Comparison of ENCODE assay signal across 8 cellular contexts in the genomic region with DNA sequence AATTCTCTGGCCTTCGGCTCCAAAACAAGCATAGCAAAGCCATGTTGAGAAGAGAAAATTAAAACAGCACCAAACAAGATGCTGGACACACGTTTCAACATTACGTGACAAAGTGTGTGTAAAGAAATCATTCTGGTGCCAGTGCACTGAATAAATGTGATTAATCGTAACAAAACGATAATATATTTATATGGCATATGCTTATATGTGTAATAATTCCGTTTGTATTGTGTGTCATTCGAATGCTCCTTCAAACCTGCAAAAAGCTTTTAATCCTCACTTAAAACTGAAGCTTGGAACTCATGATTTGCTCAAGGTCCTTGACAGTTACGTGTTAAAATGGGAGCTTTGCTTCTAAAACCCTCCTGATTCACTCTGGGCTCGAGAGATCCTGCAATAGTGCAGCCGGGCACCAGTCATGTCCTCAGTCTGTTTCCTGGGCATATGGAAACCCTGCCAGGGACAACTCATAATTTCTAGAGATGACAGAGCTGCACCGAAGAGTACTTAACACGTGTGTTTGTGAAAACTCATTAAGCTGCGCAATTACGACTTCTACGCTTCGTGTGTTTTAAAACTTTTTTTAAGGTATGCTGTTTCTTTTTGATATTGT. TPM values are rescaled to one million over a fixed set of nuclear protein-coding genes. Genes with fewer than 3 reads are reported as not detected.
DNase-seq lines count a peak whose midpoint lies in the region; ATAC-seq, FAIRE-seq and TF ChIP-seq lines count a peak whose summit lies in the region.

No MANE protein-coding gene starts in this region.

- no peaks in the 10 kb centered on the region for H3F3A ChIP-seq in PC-3 (ENCODE audit: low read length, unreplicated experiment)

- H3K27me3 ChIP-seq in PC-3 (ENCODE audit: low read length) (no peaks in the 10 kb centered on the region), endothelial cell of umbilical vein (ENCODE audit: control insufficient read depth in 2 of 2, insufficient read depth in 2 of 2, low read length in 2 of 2) (no peaks in the 10 kb centered on the region), psoas muscle (ENCODE audit: insufficient read depth in 3 of 3, low read length in 2 of 3) (no peaks in the 10 kb centered on the region)

- CTCF ChIA-PET in PC-3 (lab: Charles Lee) = interaction anchor here (1.8 kb wide), 1 partner anchor 136 kb away, joined by 15 read pairs; no protein-coding TSS in a partner anchor
- CTCF ChIA-PET in endothelial cell of umbilical vein (lab: Charles Lee) = interaction anchor here (0.6 to 4.9 kb wide), 28 partner anchors 9 to 692 kb away, joined by 3 to 124 read pairs (median 4); partner anchors contain the start of genes AKAP8 and RAB8A

- DNase-seq in PC-3 (peak; percentile 43), endothelial cell of umbilical vein (ENCODE audit: low read depth, low spot score) (no peak), psoas muscle (peak in 1 of 2 donors; percentile 57)
- DNase-seq in central memory CD4-positive, alpha-beta T cell = no peak

- H3K9me3 ChIP-seq in ES-I3 (ENCODE audit: control insufficient read depth, insufficient read depth, low read length) = no peaks in the 10 kb centered on the region; the same call in 1 of the 2 replicates
- no peaks in the 10 kb centered on the region for H3K9me3 ChIP-seq in PC-3 (ENCODE audit: low read length)
- no peaks in the 10 kb centered on the region for H3K9me3 ChIP-seq in endothelial cell of umbilical vein (replicated peaks; ENCODE audit: control insufficient read depth, insufficient read depth, low read length)
- peaks cover 4% of the 10 kb centered on the region for H3K9me3 ChIP-seq in psoas muscle

- intact Hi-C loops in PC-3 (cut with micrococcal nuclease) = loop anchor here (1.0 to 10.0 kb wide), 3 partner anchors 40 to 155 kb away; partner anchors contain the start of gene AKAP8
- intact Hi-C loops in endothelial cell of umbilical vein (cut with micrococcal nuclease) = loop anchor here (1.0 to 5.0 kb wide), 9 partner anchors 13 to 312 kb away; partner anchors contain the start of genes AKAP8 and SYDE1
- intact Hi-C loops in psoas muscle (cut with DNase I) = loop anchor here in 1 of 2 donors (5.0 kb wide), 1 partner anchor 42 kb away; the partner anchor contains the start of gene AKAP8

- peak; percentile 43 for FAIRE-seq in endothelial cell of umbilical vein (lab: Jason Lieb, UNC)

- H3K27ac ChIP-seq in PC-3 (ENCODE audit: low read length) (0 out of 2 replicates have a peak overlapping the region, but pooled peaks have one; percentile 11), endothelial cell of umbilical vein (ENCODE audit: insufficient read depth, low read depth, low read length) (no peak overlapping the region), psoas muscle (peak overlapping the region; percentile 93)

- H2AFZ ChIP-seq in PC-3 (ENCODE audit: low read length) (peak overlapping the region; percentile 49; the same call in 1 of the 2 replicates), endothelial cell of umbilical vein (ENCODE audit: low read depth, low read length) (peak overlapping the region; percentile 15)

- peaks cover 10% of the 10 kb centered on the region for H3K36me3 ChIP-seq in ES-I3 (ENCODE audit: insufficient read depth, low read length)
- peaks cover 33% of the 10 kb centered on the region for H3K36me3 ChIP-seq in PC-3 (ENCODE audit: low read depth, low read length)
- peaks cover 5 to 19% of the 10 kb centered on the region in 2 experiments for H3K36me3 ChIP-seq in endothelial cell of umbilical vein (ENCODE audit: control insufficient read depth in 2 of 2, extremely low read depth in 1 of 2, insufficient read depth in 2 of 2, low read length in 2 of 2)
- H3K36me3 ChIP-seq in psoas muscle (ENCODE audit: insufficient read depth in 1 of 2, low read depth in 1 of 2) = peaks cover 0 to 33% of the 10 kb centered on the region in 2 donors

- H3K79me2 ChIP-seq in PC-3 (ENCODE audit: low read length) (peaks cover 42% of the 10 kb centered on the region), endothelial cell of umbilical vein (ENCODE audit: control insufficient read depth, insufficient read depth, low read length) (peaks cover 40% of the 10 kb centered on the region)

- peak overlapping the region; percentile 97 for H3K4me3 ChIP-seq in PC-3 (ENCODE audit: low read length)
- H3K4me3 ChIP-seq in endothelial cell of umbilical vein (replicated peaks in 1 of 3; ENCODE audit: insufficient read depth in 1 of 3, low read depth in 1 of 3, low read length in 3 of 3) = peak overlapping the region in 2 of 3 experiments; percentile 6 to 43
- peak overlapping the region; percentile 97 for H3K4me3 ChIP-seq in psoas muscle

- peaks cover 7% of the 10 kb centered on the region; the same call in 1 of the 2 replicates for H3K4me1 ChIP-seq in ES-I3 (ENCODE audit: insufficient read depth, low read length)
- H3K4me1 ChIP-seq in PC-3 (ENCODE audit: insufficient read depth, low read length) = peaks cover 23% of the 10 kb centered on the region
- peaks cover 14% of the 10 kb centered on the region for H3K4me1 ChIP-seq in endothelial cell of umbilical vein (ENCODE audit: control insufficient read depth, extremely low read depth, insufficient read depth, low read length)
- H3K4me1 ChIP-seq in psoas muscle = peaks cover 50% of the 10 kb centered on the region

- TF ChIP-seq CTCF in PC-3 (conservative IDR thresholded peaks at IDR 0.05; ENCODE audit: low read depth, low read length) (peak; percentile 16; the same call in 1 of the 2 replicates), endothelial cell of umbilical vein (IDR thresholded peaks at IDR 0.05; ENCODE audit: extremely low read depth in 1 of 2, insufficient read depth in 1 of 2, low read depth in 1 of 2, low read length in 2 of 2) (no peak), psoas muscle (IDR thresholded peaks at IDR 0.05) (no peak)

- H3K4me2 ChIP-seq in PC-3 (ENCODE audit: low read length) (peak overlapping the region; percentile 89), endothelial cell of umbilical vein (ENCODE audit: insufficient read depth, low read length) (peak overlapping the region; percentile 85)

- dilution Hi-C loops in endothelial cell of umbilical vein (cut with MboI; ENCODE audit: extremely low pct_ligation_motif_present, low sequenced_read_pairs) = no loop called here

- 18 to 23% (median 18%) methylated on average over 16 of the region's 16 CpGs for WGBS in psoas muscle, 3 donors

- no peaks in the 10 kb centered on the region for H3K9me1 ChIP-seq in endothelial cell of umbilical vein (replicated peaks; ENCODE audit: control insufficient read depth, extremely low read depth, insufficient read depth, low read length)

- H3K9me2 ChIP-seq in PC-3 (replicated peaks; ENCODE audit: low read length) = no peaks in the 10 kb centered on the region

- POLR2A ChIA-PET in PC-3 (lab: Charles Lee; ENCODE audit: unreplicated experiment) (interaction anchor here (0.6 to 1.5 kb wide), 6 partner anchors 9 to 281 kb away, joined by 3 to 23 read pairs (median 5); partner anchors contain the start of gene AKAP8), endothelial cell of umbilical vein (lab: Charles Lee) (interaction anchor here (0.5 to 2.5 kb wide), 11 partner anchors 10 to 252 kb away, joined by 3 to 13 read pairs (median 4); partner anchors contain the start of gene AKAP8)

- H4K20me1 ChIP-seq in PC-3 (ENCODE audit: low read length) = peaks cover 24% of the 10 kb centered on the region
- H4K20me1 ChIP-seq in endothelial cell of umbilical vein (replicated peaks; ENCODE audit: control insufficient read depth, extremely low read depth, insufficient read depth, low read length) = no peaks in the 10 kb centered on the region

- BruUV-seq in PC-3 (replicated peaks; lab: Mats Ljungman, UMichigan) = no TSS peak
- no TSS peak for BruUV-seq in endothelial cell of umbilical vein (replicated peaks; lab: Mats Ljungman, UMichigan)

- TF ChIP-seq POLR2A in endothelial cell of umbilical vein (IDR thresholded peaks at IDR 0.05; ENCODE audit: low read depth, low read length) = no peak

- H3K9ac ChIP-seq in ES-I3 (ENCODE audit: low read depth, low read length) (peak overlapping the region; percentile 24; the same call in 1 of the 2 replicates), PC-3 (ENCODE audit: low read length) (peak overlapping the region; percentile 33; the same call in 1 of the 2 replicates), endothelial cell of umbilical vein (replicated peaks; ENCODE audit: extremely low read depth, insufficient read depth, low read length) (peak overlapping the region; percentile 18)

- peak; percentile 21 for ATAC-seq in PC-3
- peak in 2 of 4 donors; percentile 48 to 62 for ATAC-seq in psoas muscle
- no peak for ATAC-seq in GM21526 (IDR thresholded peaks at IDR 0.05; ENCODE audit: low FRiP score, unreplicated experiment)
- no peak for ATAC-seq in HG03442 (IDR thresholded peaks at IDR 0.05; ENCODE audit: unreplicated experiment)
- no peak for ATAC-seq in HG02642 (IDR thresholded peaks at IDR 0.05; ENCODE audit: poor library complexity, unreplicated experiment)

RNA-seq across cellular contexts. Expression of gene AKAP8L, which starts 0.7 kb away (rescaled TPM):
- total RNA-seq in PC-3 (2014; rRNA removed) (97.9 and 137 TPM in 2 replicates), endothelial cell of umbilical vein (95.4 and 99.6 TPM in 2 replicates), psoas muscle (10 to 100 TPM; 37.3 to 66.2 (median 54.3) TPM)
- polyA plus RNA-seq in endothelial cell of umbilical vein (63.9 and 65.1 TPM in 2 replicates), psoas muscle (10 to 100 TPM; 34.6 to 72.9 (median 46.7) TPM)
- polyA plus RNA-seq in endothelial cell of umbilical vein (2011; cell fraction: cytosol; rRNA removed) = 22.1 and 25.7 TPM in 2 replicates
- polyA plus RNA-seq in endothelial cell of umbilical vein (2011; cell fraction: nucleus; rRNA removed) = 338 and 395 TPM in 2 replicates
- polyA plus RNA-seq in endothelial cell of umbilical vein (2012) = 54.2 and 64.3 TPM in 2 replicates
- polyA minus RNA-seq in endothelial cell of umbilical vein = 107 and 112 TPM in 2 replicates
- polyA minus RNA-seq in endothelial cell of umbilical vein (2011; cell fraction: cytosol; rRNA and poly(A)+ RNA removed) = 31.2 TPM
- 119 and 124 TPM in 2 replicates for polyA minus RNA-seq in endothelial cell of umbilical vein (2011; cell fraction: nucleus; rRNA and poly(A)+ RNA removed)

RNA-seq across cellular contexts. Expression of gene WIZ, which starts 30.2 kb away (rescaled TPM):
- total RNA-seq in PC-3 (2014; rRNA removed) (30.9 and 35.1 TPM in 2 replicates), endothelial cell of umbilical vein (47.2 and 50.8 TPM in 2 replicates), psoas muscle (10 to 100 TPM; 16.6 to 39.1 (median 25.8) TPM)
- polyA plus RNA-seq in endothelial cell of umbilical vein (21.0 and 25.7 TPM in 2 replicates), psoas muscle (10 to 100 TPM; 16.6 to 22.9 (median 20.7) TPM)
- polyA plus RNA-seq in endothelial cell of umbilical vein (2011; cell fraction: cytosol; rRNA removed) = 18.1 and 24.8 TPM in 2 replicates
- polyA plus RNA-seq in endothelial cell of umbilical vein (2011; cell fraction: nucleus; rRNA removed) = 33.8 and 36.8 TPM in 2 replicates
- polyA plus RNA-seq in endothelial cell of umbilical vein (2012) = 28.1 and 32.1 TPM in 2 replicates
- 8.5 and 10.2 TPM in 2 replicates for polyA minus RNA-seq in endothelial cell of umbilical vein
- 12.4 TPM for polyA minus RNA-seq in endothelial cell of umbilical vein (2011; cell fraction: cytosol; rRNA and poly(A)+ RNA removed)
- 12.1 and 23.6 TPM in 2 replicates for polyA minus RNA-seq in endothelial cell of umbilical vein (2011; cell fraction: nucleus; rRNA and poly(A)+ RNA removed)

RNA-seq across cellular contexts. Expression of gene AKAP8, which starts 39.9 kb away (rescaled TPM):
- total RNA-seq in PC-3 (2014; rRNA removed) (36.3 and 48.0 TPM in 2 replicates), endothelial cell of umbilical vein (42.6 and 44.1 TPM in 2 replicates), psoas muscle (10 to 100 TPM; 18.9 to 42.8 (median 27.8) TPM)
- polyA plus RNA-seq in endothelial cell of umbilical vein (16.4 and 18.3 TPM in 2 replicates), psoas muscle (10 to 100 TPM; 15.9 to 22.1 (median 18.2) TPM)
- polyA plus RNA-seq in endothelial cell of umbilical vein (2011; cell fraction: cytosol; rRNA removed) = 13.0 and 13.1 TPM in 2 replicates
- polyA plus RNA-seq in endothelial cell of umbilical vein (2011; cell fraction: nucleus; rRNA removed) = 45.0 and 45.9 TPM in 2 replicates
- 17.8 and 19.7 TPM in 2 replicates for polyA plus RNA-seq in endothelial cell of umbilical vein (2012)
- 10.4 and 12.7 TPM in 2 replicates for polyA minus RNA-seq in endothelial cell of umbilical vein
- 17.8 TPM for polyA minus RNA-seq in endothelial cell of umbilical vein (2011; cell fraction: cytosol; rRNA and poly(A)+ RNA removed)
- 15.2 and 16.5 TPM in 2 replicates for polyA minus RNA-seq in endothelial cell of umbilical vein (2011; cell fraction: nucleus; rRNA and poly(A)+ RNA removed)

RNA-seq across cellular contexts. Expression of gene RASAL3, which starts 44.8 kb away (rescaled TPM):
- total RNA-seq in PC-3 (2014; rRNA removed) (not detected in 2 replicates), endothelial cell of umbilical vein (4.1 and 4.3 TPM in 2 replicates), psoas muscle (1 to 10 TPM in 2 of 4 donors, under 1 TPM in 2; 0.47 to 2.0 (median 1.0) TPM)
- polyA plus RNA-seq in endothelial cell of umbilical vein (5.7 and 7.0 TPM in 2 replicates), psoas muscle (under 1 TPM; 0.21 to 0.47 (median 0.34) TPM)
- 2.7 and 3.1 TPM in 2 replicates for polyA plus RNA-seq in endothelial cell of umbilical vein (2011; cell fraction: cytosol; rRNA removed)
- 10.8 and 12.5 TPM in 2 replicates for polyA plus RNA-seq in endothelial cell of umbilical vein (2011; cell fraction: nucleus; rRNA removed)
- polyA plus RNA-seq in endothelial cell of umbilical vein (2012) = 6.6 and 16.4 TPM in 2 replicates
- polyA minus RNA-seq in endothelial cell of umbilical vein = 2.8 and 6.9 TPM in 2 replicates
- not detected for polyA minus RNA-seq in endothelial cell of umbilical vein (2011; cell fraction: cytosol; rRNA and poly(A)+ RNA removed)
- 1.6 and 4.4 TPM in 2 replicates for polyA minus RNA-seq in endothelial cell of umbilical vein (2011; cell fraction: nucleus; rRNA and poly(A)+ RNA removed)

RNA-seq across cellular contexts. Expression of gene PGLYRP2, which starts 59.8 kb away (rescaled TPM):
- not detected in 2 replicates for total RNA-seq in PC-3 (2014; rRNA removed)
- 0.18 TPM in 1 of 2 replicates, not detected in the other for total RNA-seq in endothelial cell of umbilical vein
- 0.03 and 0.19 TPM in 2 replicates for polyA plus RNA-seq in endothelial cell of umbilical vein
- 0.04 and 0.08 TPM in 2 replicates for polyA plus RNA-seq in endothelial cell of umbilical vein (2011; cell fraction: cytosol; rRNA removed)
- polyA plus RNA-seq in endothelial cell of umbilical vein (2011; cell fraction: nucleus; rRNA removed) = 0.07 TPM in 1 of 2 replicates, not detected in the other
- polyA plus RNA-seq in endothelial cell of umbilical vein (2012) = not detected in 2 replicates
- polyA minus RNA-seq in endothelial cell of umbilical vein = 0.41 TPM in 1 of 2 replicates, not detected in the other
- polyA minus RNA-seq in endothelial cell of umbilical vein (2011; cell fraction: cytosol; rRNA and poly(A)+ RNA removed) = not detected
- polyA minus RNA-seq in endothelial cell of umbilical vein (2011; cell fraction: nucleus; rRNA and poly(A)+ RNA removed) = 0.14 TPM in 1 of 2 replicates, not detected in the other
- total RNA-seq in psoas muscle = not detected
- not detected for polyA plus RNA-seq in psoas muscle

Comparison
In these comparisons a context has a peak if more than half of its experiments do, and no peak if none do; other contexts are left out.
1. H3K4me3 ChIP-seq: peak in every context shown above with its lines; median percentile 97 in PC-3; 97 in psoas muscle; 24 in endothelial cell of umbilical vein.